23 cellular contexts compared by ENCODE assay signal in genomic region chr2:43292297-43292696, GRCh38.
A peak's percentile ranks its signal among the peaks of the same experiment; 100 is the strongest.
DNase-seq lines count a peak whose midpoint lies in the region; ATAC-seq, FAIRE-seq and TF ChIP-seq lines count a peak whose summit lies in the region.
"Had no signal": no experiment of that assay in that cellular context is flagged by ENCODE, and none has a peak within 500 bp of the region (broad histone marks: within the 10 kb centered on the region; RNA-seq: fewer than 3 reads in every experiment).

No MANE protein-coding gene starts in this region.

- POLR2A ChIA-PET in A549 (lab: Yijun Ruan, JAX) = no interaction called here

- no peak overlapping the region for H2BK120ac ChIP-seq in mesenchymal stem cell (ENCODE audit: low read depth, low read length)

- FAIRE-seq in A549 (lab: Jason Lieb, UNC) (no peak), astrocyte (lab: Jason Lieb, UNC) (no peak)
- FAIRE-seq: G401.6, GM19239 had no signal

- DNase-seq in A549 (ENCODE audit: low read depth in 1 of 2, low spot score in 1 of 2) (no peak), astrocyte (ENCODE audit: low read depth) (no peak), mesenchymal stem cell (no peak), NCI-H345 treated with DMSO at 0.1 percent for 48 hours (lab: John Stamatoyannopoulos, UW; ENCODE audit: unreplicated experiment) (no peak), NCI-H1436 treated with DMSO at 0.1 percent for 48 hours (lab: John Stamatoyannopoulos, UW) (no peak)
- DNase-seq: ACHN, Calu3, DMS153, GOT3, KG1, NCI-H1092 treated with DMSO at 0.1 percent for 48 hours, NCI-H146, NCI-H2029, NCI-H226, NCI-H524 treated with DMSO at 0.1 percent for 48 hours had no signal

- no peak for ATAC-seq in A549
- no peak for ATAC-seq in HG02798 (IDR thresholded peaks at IDR 0.05; ENCODE audit: poor library complexity, unreplicated experiment)
- ATAC-seq in HG03342 (IDR thresholded peaks at IDR 0.05; ENCODE audit: unreplicated experiment) = no peak
- ATAC-seq: CD8-positive, alpha-beta T cell; Right ventricle myocardium inferior had no signal

- CTCF ChIA-PET in A549 (lab: Yijun Ruan, JAX) = interaction anchor here (0.7 to 1.5 kb wide), 2 partner anchors 13 to 63 kb away, joined by 3 read pairs; no protein-coding TSS in a partner anchor

- H3K27ac Mint-ChIP-seq in astrocyte (ENCODE audit: unreplicated experiment) = peak overlapping the region; percentile 72
- H3K27ac Mint-ChIP-seq: CD8-positive, alpha-beta T cell had no signal

- H3K79me2 ChIP-seq in astrocyte (ENCODE audit: insufficient read depth, low read length) = no peaks in the 10 kb centered on the region

- H3K4me1 ChIP-seq in A549 (peaks cover 41% of the 10 kb centered on the region), astrocyte (ENCODE audit: insufficient read depth, low read length) (peaks cover 14% of the 10 kb centered on the region), mesenchymal stem cell (ENCODE audit: control insufficient read depth, insufficient read depth, low read depth, low read length) (peaks cover 11% of the 10 kb centered on the region)
- peaks cover 21 to 91% (median 50%) of the 10 kb centered on the region in 10 experiments for H3K4me1 ChIP-seq in BLaER1 treated with 17β-estradiol and CSF1 and Interleukin-3, amounts not matched to agents 10 nM and 100 nM

- no peak overlapping the region for H3K23ac ChIP-seq in mesenchymal stem cell (ENCODE audit: low read length in 2 of 2)

- TF ChIP-seq EP300 in A549 (IDR thresholded peaks at IDR 0.05) = no peak

- TF ChIP-seq POLR2A in A549 (IDR thresholded peaks at IDR 0.05; ENCODE audit: low read length) = no peak

- no peak overlapping the region for H2AK5ac ChIP-seq in mesenchymal stem cell (ENCODE audit: low read length, severe bottlenecking)

- H3K9me3 Mint-ChIP-seq in astrocyte (ENCODE audit: unreplicated experiment) = peaks cover 13% of the 10 kb centered on the region
- H3K9me3 Mint-ChIP-seq: CD8-positive, alpha-beta T cell had no signal

- no peak overlapping the region for H3K14ac ChIP-seq in mesenchymal stem cell (ENCODE audit: low read length in 2 of 2)

- H2BK15ac ChIP-seq in mesenchymal stem cell (ENCODE audit: low read depth, poor library complexity, severe bottlenecking) = peak overlapping the region; percentile 94

- peaks cover 18% of the 10 kb centered on the region for H3K36me3 Mint-ChIP-seq in astrocyte (ENCODE audit: low read depth, unreplicated experiment)

- no peak overlapping the region for H3K4me3 Mint-ChIP-seq in astrocyte (ENCODE audit: unreplicated experiment)
- H3K4me3 Mint-ChIP-seq: CD8-positive, alpha-beta T cell had no signal

- H3K36me3 ChIP-seq in BLaER1 treated with 17β-estradiol and CSF1 and Interleukin-3, amounts not matched to agents 10 nM and 100 nM = peaks cover 8 to 61% (median 51%) of the 10 kb centered on the region in 11 experiments; a peak in 19 of 22 replicates
- peaks cover 1% of the 10 kb centered on the region for H3K36me3 ChIP-seq in astrocyte (ENCODE audit: insufficient read depth, low read length)
- H3K36me3 ChIP-seq in mesenchymal stem cell (ENCODE audit: control insufficient read depth in 1 of 2, insufficient read depth in 2 of 2, low read depth in 1 of 2, low read length in 2 of 2) = peaks cover 5 to 22% of the 10 kb centered on the region in 2 experiments

- no peak for TF ChIP-seq RAD21 in A549 (conservative IDR thresholded peaks at IDR 0.05 in 1 of 2, IDR thresholded peaks at IDR 0.05 in 1 of 2)

- no peak overlapping the region for H4K91ac ChIP-seq in mesenchymal stem cell (ENCODE audit: low read length)

- TF ChIP-seq CTCF in A549 (IDR thresholded peaks at IDR 0.05) = no peak
- TF ChIP-seq CTCF in astrocyte (IDR thresholded peaks at IDR 0.05; ENCODE audit: insufficient read depth, low read depth, low read length) = no peak

- H3K27me3 Mint-ChIP-seq in astrocyte (ENCODE audit: low read depth, unreplicated experiment) = no peaks in the 10 kb centered on the region

- no peak overlapping the region for H3K4me2 ChIP-seq in A549
- H3K4me2 ChIP-seq in BLaER1 treated with 17β-estradiol and CSF1 and Interleukin-3, amounts not matched to agents 10 nM and 100 nM = peak overlapping the region in 7 of 11 experiments; percentile 63 to 95 (median 77); a peak in 13 of 22 replicates
- H3K4me2 ChIP-seq in astrocyte (ENCODE audit: low read length) = no peak overlapping the region
- no peak overlapping the region for H3K4me2 ChIP-seq in mesenchymal stem cell (ENCODE audit: low read length, poor library complexity, severe bottlenecking)
- H3K4me2 ChIP-seq: BLaER1 had no signal

- peak overlapping the region in 4 of 11 experiments; percentile 69 to 76 (median 72); a peak in 4 of 22 replicates for H3K9ac ChIP-seq in BLaER1 treated with 17β-estradiol and CSF1 and Interleukin-3, amounts not matched to agents 10 nM and 100 nM
- H3K9ac ChIP-seq in astrocyte (ENCODE audit: low read length) = no peak overlapping the region
- no peak overlapping the region for H3K9ac ChIP-seq in mesenchymal stem cell (ENCODE audit: low read length)
- H3K9ac ChIP-seq: BLaER1 had no signal

- no peak overlapping the region for H3K4ac ChIP-seq in mesenchymal stem cell (ENCODE audit: low read depth in 1 of 2, low read length in 2 of 2)

- no peaks in the 10 kb centered on the region for H4K20me1 ChIP-seq in BLaER1 treated with 17β-estradiol and CSF1 and Interleukin-3, amounts not matched to agents 10 nM and 100 nM
- no peaks in the 10 kb centered on the region for H4K20me1 ChIP-seq in astrocyte (ENCODE audit: insufficient read depth, low read length)
- H4K20me1 ChIP-seq: BLaER1 had no signal

- no peak overlapping the region for H4K8ac ChIP-seq in mesenchymal stem cell (ENCODE audit: low read length)

- H2AFZ ChIP-seq in astrocyte (ENCODE audit: low read depth, low read length) (no peak overlapping the region), mesenchymal stem cell (ENCODE audit: low read depth, low read length) (no peak overlapping the region)

- 79% methylated on average over 1 of the region's 1 CpG for WGBS in A549 (ENCODE audit: missing lambda C conversion rate)
- 100% methylated on average over 1 of the region's 1 CpG for WGBS in mesenchymal stem cell

- no peaks in the 10 kb centered on the region for H3K27me3 ChIP-seq in BLaER1 treated with 17β-estradiol and CSF1 and Interleukin-3, amounts not matched to agents 10 nM and 100 nM
- H3K27me3 ChIP-seq in astrocyte (ENCODE audit: insufficient read depth, low read length) (no peaks in the 10 kb centered on the region), mesenchymal stem cell (ENCODE audit: control insufficient read depth in 1 of 2, insufficient read depth in 1 of 2, low read length in 2 of 2) (no peaks in the 10 kb centered on the region)
- H3K27me3 ChIP-seq: BLaER1 had no signal

- H3K9me3 ChIP-seq in A549 = no peaks in the 10 kb centered on the region
- H3K9me3 ChIP-seq in BLaER1 treated with 17β-estradiol and CSF1 and Interleukin-3, amounts not matched to agents 10 nM and 100 nM (replicated peaks in 1 of 11) = peaks cover 0 to 40% (median 32%) of the 10 kb centered on the region in 11 experiments; a peak in 18 of 22 replicates
- H3K9me3 ChIP-seq in astrocyte (ENCODE audit: insufficient read depth, low read depth, low read length) = no peaks in the 10 kb centered on the region
- no peaks in the 10 kb centered on the region for H3K9me3 ChIP-seq in mesenchymal stem cell (ENCODE audit: control insufficient read depth, low read length)

- peaks cover 23% of the 10 kb centered on the region for H3K4me1 Mint-ChIP-seq in astrocyte (ENCODE audit: low read depth, unreplicated experiment)

- H3K27ac ChIP-seq in A549 = peak overlapping the region; percentile 69 to 81; a peak in 4 of 6 replicates
- peak overlapping the region; percentile 81 to 94 (median 90) for H3K27ac ChIP-seq in BLaER1 treated with 17β-estradiol and CSF1 and Interleukin-3, amounts not matched to agents 10 nM and 100 nM
- no peak overlapping the region for H3K27ac ChIP-seq in astrocyte (ENCODE audit: low read depth, low read length)
- H3K27ac ChIP-seq in mesenchymal stem cell (ENCODE audit: low read length, poor library complexity, severe bottlenecking) = no peak overlapping the region

- H3K79me1 ChIP-seq in mesenchymal stem cell (replicated peaks; ENCODE audit: low read length, poor library complexity, severe bottlenecking) = peaks cover 3% of the 10 kb centered on the region

- H2BK12ac ChIP-seq in mesenchymal stem cell (ENCODE audit: low read length in 2 of 2) = peak overlapping the region in 1 of 2 experiments; percentile 94

- peak overlapping the region in 1 of 2 experiments; percentile 88 for H3K18ac ChIP-seq in mesenchymal stem cell (ENCODE audit: low read depth in 1 of 2, low read length in 2 of 2)

- no peak overlapping the region for H2BK5ac ChIP-seq in mesenchymal stem cell (ENCODE audit: low read depth, low read length, poor library complexity, severe bottlenecking)

- no peak overlapping the region for H3K4me3 ChIP-seq in A549
- peak overlapping the region in 1 of 10 experiments; percentile 13; a peak in 1 of 20 replicates for H3K4me3 ChIP-seq in BLaER1 treated with 17β-estradiol and CSF1 and Interleukin-3, amounts not matched to agents 10 nM and 100 nM
- H3K4me3 ChIP-seq in astrocyte (ENCODE audit: insufficient read depth, low read depth, low read length) = no peak overlapping the region
- no peak overlapping the region for H3K4me3 ChIP-seq in mesenchymal stem cell (ENCODE audit: insufficient read depth in 1 of 2, low read depth in 1 of 2, low read length in 2 of 2)
- H3K4me3 ChIP-seq: BLaER1 had no signal

TF ChIP-seq in A549, 52 proteins besides CTCF, POLR2A, EP300 and RAD21:
- no peak for TF ChIP-seq CEBPB (IDR thresholded peaks at IDR 0.05)
- peak; percentile 84 for TF ChIP-seq MAFK (IDR thresholded peaks at IDR 0.05; ENCODE audit: partially characterized antibody)

Comparison
In these comparisons a context has a peak if more than half of its experiments do, and no peak if none do; other contexts are left out.
1. H3K27ac ChIP-seq: peak in A549 (2 of 2) and BLaER1 treated with 17β-estradiol and CSF1 and Interleukin-3, amounts not matched to agents 10 nM and 100 nM (11 of 11); none in astrocyte (single experiment) and mesenchymal stem cell (single experiment).
2. H3K4me2 ChIP-seq: peak in BLaER1 treated with 17β-estradiol and CSF1 and Interleukin-3, amounts not matched to agents 10 nM and 100 nM (7 of 11); none in A549 (single experiment), astrocyte (single experiment) and mesenchymal stem cell (single experiment).